In the genomic region with DNA sequence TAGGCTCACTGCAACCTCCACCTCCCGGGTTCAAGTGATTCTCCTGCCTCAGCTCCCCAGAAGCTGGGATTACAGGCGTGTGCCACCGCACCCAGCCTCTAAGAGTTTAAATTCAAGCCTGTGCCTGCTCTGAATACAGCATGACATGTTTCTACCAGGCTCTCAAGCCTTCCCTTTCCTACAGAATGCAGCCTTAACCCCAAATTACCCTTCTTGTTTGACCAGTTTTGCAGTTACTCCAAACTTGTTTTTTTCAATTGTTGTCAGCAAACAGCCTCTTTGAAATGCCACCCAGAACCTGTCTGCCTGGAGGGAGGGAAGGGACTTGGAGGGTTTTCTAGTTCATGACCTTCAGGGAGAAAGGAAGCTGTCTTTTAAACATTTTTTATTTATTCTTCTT, we compare ENCODE assay signal across 11 cellular contexts. TPM values are rescaled to one million over a fixed set of nuclear protein-coding genes. Genes with fewer than 3 reads are reported as not detected.
DNase-seq lines count a peak whose midpoint lies in the region; ATAC-seq and TF ChIP-seq lines count a peak whose summit lies in the region.
"Had no signal": no experiment of that assay in that cellular context is flagged by ENCODE, and none has a peak within 500 bp of the region (broad histone marks: within the 10 kb centered on the region; RNA-seq: fewer than 3 reads in every experiment).

No MANE protein-coding gene starts in this region.

- peak overlapping the region; percentile 33 for H3K27ac Mint-ChIP-seq in activated naive CD8-positive, alpha-beta T cell treated with anti-CD3 and anti-CD28 coated beads, Interleukin-2, amount 10 ng/mL, durations not matched to agents 7 days and 5 days
- no peak overlapping the region for H3K27ac Mint-ChIP-seq in activated naive CD8-positive, alpha-beta T cell treated with anti-CD3 and anti-CD28 coated beads for 36 hours
- H3K27ac Mint-ChIP-seq in mesothelial cell of epicardium (peak overlapping the region; percentile 87), neural progenitor cell (no peak overlapping the region)

- TF ChIP-seq CTCF in mammary epithelial cell (conservative IDR thresholded peaks at IDR 0.05 in 1 of 2, IDR thresholded peaks at IDR 0.05 in 1 of 2; ENCODE audit: extremely low read depth in 1 of 2, insufficient read depth in 1 of 2, low read depth in 1 of 2, low read length in 2 of 2) (no peak), mesothelial cell of epicardium (IDR thresholded peaks at IDR 0.05; ENCODE audit: unreplicated experiment) (no peak), neural progenitor cell (IDR thresholded peaks at IDR 0.05) (no peak), right atrium auricular region (IDR thresholded peaks at IDR 0.05) (no peak)

- H3K9me3 ChIP-seq in mammary epithelial cell (replicated peaks; ENCODE audit: insufficient read depth, low read length) (no peaks in the 10 kb centered on the region), neural progenitor cell (ENCODE audit: low read depth) (no peaks in the 10 kb centered on the region), right atrium auricular region (no peaks in the 10 kb centered on the region)

- H3K4me1 ChIP-seq in mammary epithelial cell (ENCODE audit: insufficient read depth, low read length) (peaks cover 18% of the 10 kb centered on the region), neural progenitor cell (no peaks in the 10 kb centered on the region), right atrium auricular region (no peaks in the 10 kb centered on the region)

- H3K4me2 ChIP-seq in mammary epithelial cell (ENCODE audit: insufficient read depth, low read depth, low read length) (peak overlapping the region; percentile 74), neural progenitor cell (no peak overlapping the region)

- dilution Hi-C loops in mammary epithelial cell (cut with HindIII; ENCODE audit: low sequenced_read_pairs): no loop called here

- H3K4me3 ChIP-seq in mammary epithelial cell (replicated peaks in 1 of 3; ENCODE audit: insufficient read depth in 1 of 3, low read depth in 2 of 3, low read length in 3 of 3): no peak overlapping the region
- no peak overlapping the region for H3K4me3 ChIP-seq in neural progenitor cell
- H3K4me3 ChIP-seq in right atrium auricular region: no peak overlapping the region

- WGBS in mammary epithelial cell (ENCODE audit: low coverage, missing lambda C conversion rate): 2% methylated on average over 3 of the region's 3 CpGs

- H3K36me3 Mint-ChIP-seq in activated naive CD8-positive, alpha-beta T cell treated with anti-CD3 and anti-CD28 coated beads, Interleukin-2, amount 10 ng/mL, durations not matched to agents 7 days and 5 days: peaks cover 4% of the 10 kb centered on the region
- H3K36me3 Mint-ChIP-seq in activated naive CD8-positive, alpha-beta T cell treated with anti-CD3 and anti-CD28 coated beads for 36 hours: no peaks in the 10 kb centered on the region
- no peaks in the 10 kb centered on the region for H3K36me3 Mint-ChIP-seq in mesothelial cell of epicardium
- H3K36me3 Mint-ChIP-seq in neural progenitor cell: no peaks in the 10 kb centered on the region

- H3K27me3 Mint-ChIP-seq in activated naive CD8-positive, alpha-beta T cell treated with anti-CD3 and anti-CD28 coated beads, Interleukin-2, amount 10 ng/mL, durations not matched to agents 7 days and 5 days: no peaks in the 10 kb centered on the region
- no peaks in the 10 kb centered on the region for H3K27me3 Mint-ChIP-seq in activated naive CD8-positive, alpha-beta T cell treated with anti-CD3 and anti-CD28 coated beads for 36 hours
- no peaks in the 10 kb centered on the region for H3K27me3 Mint-ChIP-seq in mesothelial cell of epicardium (ENCODE audit: low read depth)
- H3K27me3 Mint-ChIP-seq in neural progenitor cell (ENCODE audit: insufficient read depth, low read depth): peaks cover 2% of the 10 kb centered on the region

- no peaks in the 10 kb centered on the region for H3K36me3 ChIP-seq in mammary epithelial cell (ENCODE audit: insufficient read depth, low read length)
- no peaks in the 10 kb centered on the region for H3K36me3 ChIP-seq in neural progenitor cell
- H3K36me3 ChIP-seq in right atrium auricular region: no peaks in the 10 kb centered on the region

- H3K9ac ChIP-seq in mammary epithelial cell (ENCODE audit: insufficient read depth, low read length): no peak overlapping the region
- H3K9ac ChIP-seq in neural progenitor cell: no peak overlapping the region

- H3K4me1 Mint-ChIP-seq in activated naive CD8-positive, alpha-beta T cell treated with anti-CD3 and anti-CD28 coated beads, Interleukin-2, amount 10 ng/mL, durations not matched to agents 7 days and 5 days: peaks cover 16% of the 10 kb centered on the region
- H3K4me1 Mint-ChIP-seq in activated naive CD8-positive, alpha-beta T cell treated with anti-CD3 and anti-CD28 coated beads for 36 hours: peaks cover 5% of the 10 kb centered on the region
- H3K4me1 Mint-ChIP-seq in mesothelial cell of epicardium (peaks cover 20% of the 10 kb centered on the region), neural progenitor cell (peaks cover 23% of the 10 kb centered on the region)

- H3K27me3 ChIP-seq in mammary epithelial cell (ENCODE audit: insufficient read depth, low read length) (no peaks in the 10 kb centered on the region), neural progenitor cell (no peaks in the 10 kb centered on the region), right atrium auricular region (no peaks in the 10 kb centered on the region)

- no TSS peak for BruUV-seq in mammary epithelial cell (replicated peaks; lab: Mats Ljungman, UMichigan)

- no peaks in the 10 kb centered on the region for H4K20me1 ChIP-seq in mammary epithelial cell (ENCODE audit: insufficient read depth, low read length)
- H4K20me1 ChIP-seq in neural progenitor cell (ENCODE audit: low read depth): peaks cover 5% of the 10 kb centered on the region

- POLR2A ChIA-PET in activated naive CD8-positive, alpha-beta T cell treated with anti-CD3 and anti-CD28 coated beads, Interleukin-2, amount 10 ng/mL, durations not matched to agents 7 days and 5 days (lab: Charles Lee): no interaction called here

- in situ Hi-C loops in mammary epithelial cell (cut with MboI; ENCODE audit: low sequenced_read_pairs in 2 of 2): no loop called here

- DNase-seq in activated naive CD8-positive, alpha-beta T cell treated with anti-CD3 and anti-CD28 coated beads, Interleukin-2, amount 10 ng/mL, durations not matched to agents 7 days and 5 days: no peak
- DNase-seq in activated naive CD8-positive, alpha-beta T cell treated with anti-CD3 and anti-CD28 coated beads for 36 hours: no peak
- peak; percentile 86 for DNase-seq in mammary epithelial cell
- no peak for DNase-seq in mesothelial cell of epicardium (ENCODE audit: low spot score in 2 of 2, unreplicated experiment in 2 of 2)
- DNase-seq in ureter (ENCODE audit: low spot score): peak; percentile 56
- DNase-seq in neural progenitor cell (ENCODE audit: low spot score): no peak
- DNase-seq in left ventricle myocardium superior: no peak
- no peak for DNase-seq in right atrium auricular region (ENCODE audit: low spot score)
- DNase-seq: activated CD4-positive, alpha-beta T cell treated with anti-CD3 and anti-CD28 coated beads, Interleukin-2, amount 50 U/mL, for 1 hour; erythroblast had no signal

- peaks cover 55% of the 10 kb centered on the region for H3K79me2 ChIP-seq in mammary epithelial cell (ENCODE audit: insufficient read depth, low read length)
- H3K79me2 ChIP-seq in neural progenitor cell (ENCODE audit: low read depth): no peaks in the 10 kb centered on the region

- intact Hi-C loops in mammary epithelial cell (cut with micrococcal nuclease) (loop anchor here (2.0 kb wide), 1 partner anchor 14 kb away; no protein-coding TSS in a partner anchor), left ventricle myocardium superior (cut with micrococcal nuclease) (no loop called here)

- no peak overlapping the region for H3K4me3 Mint-ChIP-seq in activated naive CD8-positive, alpha-beta T cell treated with anti-CD3 and anti-CD28 coated beads, Interleukin-2, amount 10 ng/mL, durations not matched to agents 7 days and 5 days
- no peak overlapping the region for H3K4me3 Mint-ChIP-seq in activated naive CD8-positive, alpha-beta T cell treated with anti-CD3 and anti-CD28 coated beads for 36 hours
- no peak overlapping the region for H3K4me3 Mint-ChIP-seq in mesothelial cell of epicardium
- H3K4me3 Mint-ChIP-seq in neural progenitor cell: no peak overlapping the region

- H3F3A ChIP-seq in neural progenitor cell (ENCODE audit: low read depth): no peaks in the 10 kb centered on the region

- H3K9me3 Mint-ChIP-seq in activated naive CD8-positive, alpha-beta T cell treated with anti-CD3 and anti-CD28 coated beads, Interleukin-2, amount 10 ng/mL, durations not matched to agents 7 days and 5 days: no peaks in the 10 kb centered on the region
- no peaks in the 10 kb centered on the region for H3K9me3 Mint-ChIP-seq in activated naive CD8-positive, alpha-beta T cell treated with anti-CD3 and anti-CD28 coated beads for 36 hours
- H3K9me3 Mint-ChIP-seq in mesothelial cell of epicardium (no peaks in the 10 kb centered on the region), neural progenitor cell (no peaks in the 10 kb centered on the region)

- H2AFZ ChIP-seq in mammary epithelial cell (ENCODE audit: low read depth, low read length) (no peak overlapping the region), neural progenitor cell (replicated peaks) (no peak overlapping the region)

- no peak for ATAC-seq in activated naive CD8-positive, alpha-beta T cell treated with anti-CD3 and anti-CD28 coated beads, Interleukin-2, amount 10 ng/mL, durations not matched to agents 7 days and 5 days (ENCODE audit: low read depth)
- ATAC-seq in left ventricle myocardium superior: no peak
- ATAC-seq: SK-N-SH treated with all-trans-retinoic acid at 6 μM for 48 hours had no signal

- CTCF ChIA-PET in mammary epithelial cell (lab: Charles Lee; ENCODE audit: low non-redundant PET): no interaction called here

- H3K27ac ChIP-seq in mammary epithelial cell (ENCODE audit: insufficient read depth, low read depth, low read length) (peak overlapping the region; percentile 52), neural progenitor cell (no peak overlapping the region), right atrium auricular region (no peak overlapping the region)

RNA-seq across cellular contexts. Expression of a gene that starts 15.4 kb away (rescaled TPM):
- total RNA-seq in activated naive CD8-positive, alpha-beta T cell treated with anti-CD3 and anti-CD28 coated beads, Interleukin-2, amount 10 ng/mL, durations not matched to agents 7 days and 5 days: 10 to 100 TPM; 18.3 to 20.2 TPM
- total RNA-seq in activated naive CD8-positive, alpha-beta T cell treated with anti-CD3 and anti-CD28 coated beads for 36 hours: 10 to 100 TPM; 31.5 to 32.4 TPM
- total RNA-seq in mammary epithelial cell: 10 to 100 TPM; 60.2 to 63.8 TPM
- polyA plus RNA-seq in mammary epithelial cell: 63.0 TPM
- polyA minus RNA-seq in mammary epithelial cell: 65.7 TPM
- 23.8 to 25.7 TPM (median 24.3 TPM) in 3 replicates for total RNA-seq in mesothelial cell of epicardium
- 106 TPM for total RNA-seq in ureter
- total RNA-seq in neural progenitor cell (ENCODE audit: low replicate concordance): 16.6 and 24.0 TPM in 2 replicates
- 19.8 TPM for total RNA-seq in left ventricle myocardium superior
- total RNA-seq in right atrium auricular region: 10 to 100 TPM; 29.0 to 43.2 TPM

RNA-seq across cellular contexts. Expression of a gene that starts 31.7 kb away (rescaled TPM):
- total RNA-seq in activated naive CD8-positive, alpha-beta T cell treated with anti-CD3 and anti-CD28 coated beads, Interleukin-2, amount 10 ng/mL, durations not matched to agents 7 days and 5 days: not detected
- total RNA-seq in activated naive CD8-positive, alpha-beta T cell treated with anti-CD3 and anti-CD28 coated beads for 36 hours: not detected
- total RNA-seq in mammary epithelial cell (1 to 10 TPM; 3.5 to 9.5 TPM), mesothelial cell of epicardium (3.7 to 4.3 TPM (median 4.1 TPM) in 3 replicates), ureter (3.6 TPM), neural progenitor cell (ENCODE audit: low replicate concordance) (0.56 and 2.8 TPM in 2 replicates), left ventricle myocardium superior (0.25 TPM), right atrium auricular region (under 1 TPM; 0.59 to 0.90 TPM)
- polyA plus RNA-seq in mammary epithelial cell: 12.1 TPM
- 4.7 TPM for polyA minus RNA-seq in mammary epithelial cell

RNA-seq across cellular contexts. Expression of a gene that starts 35.2 kb away (rescaled TPM):
- total RNA-seq in activated naive CD8-positive, alpha-beta T cell treated with anti-CD3 and anti-CD28 coated beads, Interleukin-2, amount 10 ng/mL, durations not matched to agents 7 days and 5 days: 10 to 100 TPM; 34.4 to 37.2 TPM
- total RNA-seq in activated naive CD8-positive, alpha-beta T cell treated with anti-CD3 and anti-CD28 coated beads for 36 hours: 10 to 100 TPM; 22.9 to 24.9 TPM
- total RNA-seq in mammary epithelial cell (10 to 100 TPM in 1 of 2 donors, 1 to 10 TPM in 1; 4.0 to 19.4 TPM), mesothelial cell of epicardium (16.6 to 18.6 TPM (median 18.0 TPM) in 3 replicates), ureter (20.8 TPM), neural progenitor cell (ENCODE audit: low replicate concordance) (15.2 and 20.0 TPM in 2 replicates), left ventricle myocardium superior (11.4 TPM), right atrium auricular region (1 to 10 TPM; 6.4 to 9.4 TPM)
- 8.9 TPM for polyA plus RNA-seq in mammary epithelial cell
- polyA minus RNA-seq in mammary epithelial cell: 7.4 TPM

Comparison
In these comparisons a context has a peak if more than half of its experiments do, and no peak if none do; other contexts are left out.
1. H3K27ac Mint-ChIP-seq: peak in activated naive CD8-positive, alpha-beta T cell treated with anti-CD3 and anti-CD28 coated beads, Interleukin-2, amount 10 ng/mL, durations not matched to agents 7 days and 5 days (single experiment) and mesothelial cell of epicardium (single experiment); none in activated naive CD8-positive, alpha-beta T cell treated with anti-CD3 and anti-CD28 coated beads for 36 hours (single experiment) and neural progenitor cell (single experiment).
2. DNase-seq: peak in mammary epithelial cell (single experiment) and ureter (single experiment); none in activated naive CD8-positive, alpha-beta T cell treated with anti-CD3 and anti-CD28 coated beads, Interleukin-2, amount 10 ng/mL, durations not matched to agents 7 days and 5 days (single experiment), activated naive CD8-positive, alpha-beta T cell treated with anti-CD3 and anti-CD28 coated beads for 36 hours (single experiment), mesothelial cell of epicardium (0 of 2), neural progenitor cell (single experiment), left ventricle myocardium superior (single experiment) and right atrium auricular region (single experiment).